Comparison of ENCODE assay signal across 9 cellular contexts in genomic region chr19:13906910-13907309, GRCh38. TPM values are rescaled to one million over a fixed set of nuclear protein-coding genes. Genes with fewer than 3 reads are reported as not detected.
A peak's percentile ranks its signal among the peaks of the same experiment; 100 is the strongest.
DNase-seq lines count a peak whose midpoint lies in the region; ATAC-seq and TF ChIP-seq lines count a peak whose summit lies in the region.
"Had no signal": no experiment of that assay in that cellular context is flagged by ENCODE, and none has a peak within 500 bp of the region (broad histone marks: within the 10 kb centered on the region; RNA-seq: fewer than 3 reads in every experiment).

No MANE protein-coding gene starts in this region.

- DNase-seq in MG63, result no peak
- DNase-seq in effector memory CD8-positive, alpha-beta T cell, result no peak
- no peak for DNase-seq in neural crest cell (ENCODE audit: low read depth, low spot score)
- no peak for DNase-seq in NCI-H526 (lab: John Stamatoyannopoulos, UW)
- DNase-seq in dedifferentiated amniotic fluid mesenchymal stem cell (ENCODE audit: extremely low spot score), result no peak
- no peak for DNase-seq in HEK293T (ENCODE audit: extremely low spot score)
- DNase-seq: effector CD4-positive, alpha-beta T cell had no signal

- peaks cover 14 to 16% of the 10 kb centered on the region in 2 donors for H3K4me1 Mint-ChIP-seq in effector memory CD8-positive, alpha-beta T cell (ENCODE audit: low read depth in 2 of 2)
- H3K4me1 Mint-ChIP-seq in neural crest cell, result peaks cover 11% of the 10 kb centered on the region

- H3K36me3 Mint-ChIP-seq in effector memory CD8-positive, alpha-beta T cell (ENCODE audit: insufficient read depth), result peaks cover 27% of the 10 kb centered on the region
- peaks cover 3% of the 10 kb centered on the region for H3K36me3 Mint-ChIP-seq in neural crest cell (ENCODE audit: low read depth)

- peak overlapping the region; percentile 70 to 88 (median 84) for H3K4me3 ChIP-seq in BLaER1 treated with 17β-estradiol and CSF1 and Interleukin-3, amounts not matched to agents 10 nM and 100 nM
- H3K4me3 ChIP-seq in MG63, result peak overlapping the region; percentile 65

- peak overlapping the region; percentile 69 to 96 (median 91) for H3K4me2 ChIP-seq in BLaER1 treated with 17β-estradiol and CSF1 and Interleukin-3, amounts not matched to agents 10 nM and 100 nM

- no peaks in the 10 kb centered on the region for H3K27me3 ChIP-seq in BLaER1 treated with 17β-estradiol and CSF1 and Interleukin-3, amounts not matched to agents 10 nM and 100 nM
- no peaks in the 10 kb centered on the region for H3K27me3 ChIP-seq in MG63

- peak overlapping the region; percentile 79 to 89 (median 87) for H3K9ac ChIP-seq in BLaER1 treated with 17β-estradiol and CSF1 and Interleukin-3, amounts not matched to agents 10 nM and 100 nM

- H3K36me3 ChIP-seq in BLaER1 treated with 17β-estradiol and CSF1 and Interleukin-3, amounts not matched to agents 10 nM and 100 nM, result peaks cover 18 to 27% (median 23%) of the 10 kb centered on the region in 11 experiments
- H3K36me3 ChIP-seq in MG63, result peaks cover 11% of the 10 kb centered on the region

- no peaks in the 10 kb centered on the region for H3K9me3 ChIP-seq in BLaER1 treated with 17β-estradiol and CSF1 and Interleukin-3, amounts not matched to agents 10 nM and 100 nM (replicated peaks in 1 of 11)
- H3K9me3 ChIP-seq in MG63, result no peaks in the 10 kb centered on the region

- no peaks in the 10 kb centered on the region; a peak in 1 of 22 replicates for H4K20me1 ChIP-seq in BLaER1 treated with 17β-estradiol and CSF1 and Interleukin-3, amounts not matched to agents 10 nM and 100 nM

- peak overlapping the region; percentile 68 to 86 for H3K27ac Mint-ChIP-seq in effector memory CD8-positive, alpha-beta T cell
- H3K27ac Mint-ChIP-seq in neural crest cell (ENCODE audit: unreplicated experiment), result peak overlapping the region; percentile 54

- TF ChIP-seq CTCF in neural crest cell (conservative IDR thresholded peaks at IDR 0.05), result no peak

- H3K9me3 Mint-ChIP-seq in effector memory CD8-positive, alpha-beta T cell, result no peaks in the 10 kb centered on the region
- H3K9me3 Mint-ChIP-seq in neural crest cell, result no peaks in the 10 kb centered on the region

- no peaks in the 10 kb centered on the region for H3K27me3 Mint-ChIP-seq in effector memory CD8-positive, alpha-beta T cell
- H3K27me3 Mint-ChIP-seq in neural crest cell (ENCODE audit: low read depth), result no peaks in the 10 kb centered on the region

- peak overlapping the region; percentile 85 to 87 for H3K4me3 Mint-ChIP-seq in effector memory CD8-positive, alpha-beta T cell
- peak overlapping the region; percentile 83 for H3K4me3 Mint-ChIP-seq in neural crest cell

- CTCF ChIA-PET in HEK293T (lab: Yijun Ruan, JAX), result no interaction called here

- peaks cover 23 to 64% (median 50%) of the 10 kb centered on the region in 10 experiments for H3K4me1 ChIP-seq in BLaER1 treated with 17β-estradiol and CSF1 and Interleukin-3, amounts not matched to agents 10 nM and 100 nM

- peak overlapping the region in 6 of 11 experiments; percentile 76 to 83 (median 80); a peak in 7 of 22 replicates for H3K27ac ChIP-seq in BLaER1 treated with 17β-estradiol and CSF1 and Interleukin-3, amounts not matched to agents 10 nM and 100 nM

- POLR2A ChIA-PET in HEK293T (lab: Yijun Ruan, JAX), result interaction anchor here (0.9 kb wide), 1 partner anchor 11 kb away, joined by 3 read pairs; no protein-coding TSS in a partner anchor

- no peak for ATAC-seq in effector memory CD8-positive, alpha-beta T cell (replicated peaks)
- no peak for ATAC-seq in GM18907 (IDR thresholded peaks at IDR 0.05; ENCODE audit: unreplicated experiment)

TF ChIP-seq in HEK293T, 16 proteins besides CTCF, POLR2A, EP300 and RAD21:
- TF ChIP-seq PKNOX1 (IDR thresholded peaks at IDR 0.05), result no peak
- no peak for TF ChIP-seq LEF1 (IDR thresholded peaks at IDR 0.05; ENCODE audit: borderline replicate concordance)
- no peak for TF ChIP-seq TARDBP (IDR thresholded peaks at IDR 0.05)
- no peak for TF ChIP-seq HDGF (IDR thresholded peaks at IDR 0.05; ENCODE audit: borderline replicate concordance)
- no peak for TF ChIP-seq FOXA1 (IDR thresholded peaks at IDR 0.05)
- TF ChIP-seq SP1 (IDR thresholded peaks at IDR 0.05), result no peak
- no peak for TF ChIP-seq ZNF384 (IDR thresholded peaks at IDR 0.05)
- TF ChIP-seq BHLHE40 (IDR thresholded peaks at IDR 0.05; ENCODE audit: borderline replicate concordance), result no peak
- no peak for TF ChIP-seq ELF4 (IDR thresholded peaks at IDR 0.05)
- TF ChIP-seq L3MBTL2 (conservative IDR thresholded peaks at IDR 0.05), result no peak
- TF ChIP-seq NFRKB (IDR thresholded peaks at IDR 0.05), result no peak
- TF ChIP-seq SUZ12 (IDR thresholded peaks at IDR 0.05), result no peak
- TF ChIP-seq CTBP1 (IDR thresholded peaks at IDR 0.05; ENCODE audit: borderline replicate concordance), result no peak
- TF ChIP-seq FOXM1 (IDR thresholded peaks at IDR 0.05; ENCODE audit: borderline replicate concordance), result no peak

RNA-seq across cellular contexts. Expression of gene CC2D1A, which starts 0.9 kb away (rescaled TPM):
- total RNA-seq in MG63 (2014; rRNA removed; shearing (Covaris generic); ENCODE audit: low replicate concordance), result 26.2 and 27.3 TPM in 2 replicates
- 31.7 and 32.4 TPM in 2 replicates for total RNA-seq in neural crest cell

RNA-seq across cellular contexts. Expression of gene BRME1, which starts 1.0 kb away (rescaled TPM):
- total RNA-seq in MG63 (2014; rRNA removed; shearing (Covaris generic); ENCODE audit: low replicate concordance), result 5.1 and 8.4 TPM in 2 replicates
- 15.0 and 15.1 TPM in 2 replicates for total RNA-seq in neural crest cell

RNA-seq across cellular contexts. Expression of gene NANOS3, which starts 30.0 kb away (rescaled TPM):
- not detected in 2 replicates for total RNA-seq in MG63 (2014; rRNA removed; shearing (Covaris generic); ENCODE audit: low replicate concordance)
- 0.73 and 1.6 TPM in 2 replicates for total RNA-seq in neural crest cell

RNA-seq across cellular contexts. Expression of gene PODNL1, which starts 31.3 kb away (rescaled TPM):
- total RNA-seq in MG63 (2014; rRNA removed; shearing (Covaris generic); ENCODE audit: low replicate concordance), result not detected in 2 replicates
- 0.14 and 0.42 TPM in 2 replicates for total RNA-seq in neural crest cell

RNA-seq across cellular contexts. Expression of gene DCAF15, which starts 45.4 kb away (rescaled TPM):
- total RNA-seq in MG63 (2014; rRNA removed; shearing (Covaris generic); ENCODE audit: low replicate concordance), result 13.8 and 22.9 TPM in 2 replicates
- total RNA-seq in neural crest cell, result 83.5 and 85.6 TPM in 2 replicates
